In the genomic region with DNA sequence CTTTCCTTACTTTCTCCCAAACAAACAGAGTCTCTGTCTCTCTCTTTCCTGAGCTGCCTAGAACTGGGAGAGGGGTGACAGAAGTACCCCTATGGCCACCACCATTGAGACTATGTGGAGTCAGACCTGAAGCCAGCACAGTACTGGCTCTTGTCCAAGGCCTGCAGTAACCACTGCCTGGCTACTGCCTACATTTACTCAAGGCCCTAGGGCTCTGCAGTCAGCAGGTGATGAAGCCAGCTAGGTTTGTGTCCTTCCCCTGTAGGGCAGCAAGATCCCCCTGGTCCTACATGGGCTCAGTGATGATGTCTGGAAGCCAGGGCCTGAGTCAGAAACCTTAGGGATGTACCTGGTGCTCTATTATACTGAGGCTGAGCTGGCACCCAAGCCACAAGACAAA, we compare ENCODE assay signal across 31 cellular contexts. TPM values are rescaled to one million over a fixed set of nuclear protein-coding genes. Genes with fewer than 3 reads are reported as not detected.
"Had no signal": no experiment of that assay in that cellular context is flagged by ENCODE, and none has a peak within 500 bp of the region (broad histone marks: within the 10 kb centered on the region; RNA-seq: fewer than 3 reads in every experiment).

No MANE protein-coding gene starts in this region.

- H3K4me3 ChIP-seq: colonic mucosa, gastroesophageal sphincter, heart left ventricle, hepatocyte, left lung, ovary, psoas muscle, sigmoid colon, stomach, testis, tibial artery, upper lobe of left lung had no signal

- ATAC-seq: gastroesophageal sphincter; heart left ventricle; left cardiac atrium; left lung; naive thymus-derived CD8-positive, alpha-beta T cell; psoas muscle; right cardiac atrium had no signal

- H3K4me1 ChIP-seq: colonic mucosa, gastroesophageal sphincter, heart left ventricle, left lung, psoas muscle, sigmoid colon, stomach, testis, tibial artery, upper lobe of left lung had no signal

- DNase-seq: colonic mucosa; effector CD8-positive, alpha-beta T cell; foreskin fibroblast; heart left ventricle; left cardiac atrium; left lung; mesendoderm; midbrain; naive thymus-derived CD8-positive, alpha-beta T cell; nephron progenitor cell; occipital lobe; ovary; posterior cingulate gyrus; psoas muscle; right cardiac atrium; sigmoid colon; stimulated activated CD4-positive, alpha-beta T cell treated with anti-CD3 and anti-CD28 coated beads, Interleukin-2, amount 100 ng/mL, for 24 hours; stimulated activated CD4-positive, alpha-beta T cell treated with anti-CD3 and anti-CD28 coated beads, Interleukin-4, amount 100 ng/mL, for 24 hours; stimulated activated naive B cell treated with anti-CD40 and anti-IgM and Interleukin-4, amounts not matched to agents 10 μg/mL and 1 μg/mL and 100 μg/mL, for 72 hours; stomach; testis; tibial artery; upper lobe of left lung had no signal

- H3K4me3 Mint-ChIP-seq: central memory CD8-positive, alpha-beta T cell; dendritic cell treated with granulocyte-macrophage colony-stimulating factor and Interleukin-4, amounts not matched to agents 40 ng/mL and 50 ng/mL, for 4 days; naive thymus-derived CD8-positive, alpha-beta T cell; nephron progenitor cell; stimulated activated naive B cell treated with anti-CD40 and anti-IgM and Interleukin-4, amounts not matched to agents 10 μg/mL and 1 μg/mL and 100 μg/mL, for 72 hours had no signal

- H3K9me3 ChIP-seq: colonic mucosa, ovary, testis had no signal

- H3K4me2 ChIP-seq: hepatocyte had no signal

- H3K36me3 ChIP-seq: colonic mucosa, gastroesophageal sphincter, heart left ventricle, left lung, ovary, sigmoid colon, stomach, tibial artery, upper lobe of left lung had no signal

- H3K27ac ChIP-seq: colonic mucosa, gastroesophageal sphincter, heart left ventricle, hepatocyte, left lung, ovary, psoas muscle, sigmoid colon, stomach, testis, tibial artery, upper lobe of left lung had no signal

- H3K79me2 ChIP-seq: hepatocyte had no signal

- H3K27ac Mint-ChIP-seq: dendritic cell treated with granulocyte-macrophage colony-stimulating factor and Interleukin-4, amounts not matched to agents 40 ng/mL and 50 ng/mL, for 4 days; naive thymus-derived CD8-positive, alpha-beta T cell; nephron progenitor cell; stimulated activated naive B cell treated with anti-CD40 and anti-IgM and Interleukin-4, amounts not matched to agents 10 μg/mL and 1 μg/mL and 100 μg/mL, for 72 hours had no signal

- H3K27me3 ChIP-seq: colonic mucosa, gastroesophageal sphincter, heart left ventricle, hepatocyte, left lung, ovary, sigmoid colon, stomach, testis, tibial artery, upper lobe of left lung had no signal

- H3K4me1 Mint-ChIP-seq: central memory CD8-positive, alpha-beta T cell; naive thymus-derived CD8-positive, alpha-beta T cell; nephron progenitor cell; stimulated activated naive B cell treated with anti-CD40 and anti-IgM and Interleukin-4, amounts not matched to agents 10 μg/mL and 1 μg/mL and 100 μg/mL, for 72 hours had no signal

- H3K27me3 Mint-ChIP-seq: dendritic cell treated with granulocyte-macrophage colony-stimulating factor and Interleukin-4, amounts not matched to agents 40 ng/mL and 50 ng/mL, for 4 days had no signal

- H3K36me3 Mint-ChIP-seq: stimulated activated naive B cell treated with anti-CD40 and anti-IgM and Interleukin-4, amounts not matched to agents 10 μg/mL and 1 μg/mL and 100 μg/mL, for 72 hours had no signal

- H2AFZ ChIP-seq: hepatocyte had no signal

RNA-seq across cellular contexts. Expression of gene MYO3B, which starts 12.2 kb away (rescaled TPM):
- total RNA-seq: chondrocyte; endothelial cell of umbilical vein; gastroesophageal sphincter; left cardiac atrium; lung microvascular endothelial cell; myocyte; naive thymus-derived CD8-positive, alpha-beta T cell; right cardiac atrium; sigmoid colon had no signal
- polyA plus RNA-seq: heart left ventricle; naive thymus-derived CD8-positive, alpha-beta T cell; psoas muscle; right cardiac atrium had no signal
